ENCODE assay signal across 33 cellular contexts in genomic region chr6:108584323-108584722, GRCh38. TPM values are rescaled to one million over a fixed set of nuclear protein-coding genes. Genes with fewer than 3 reads are reported as not detected.
DNase-seq lines count a peak whose midpoint lies in the region; ATAC-seq, FAIRE-seq and TF ChIP-seq lines count a peak whose summit lies in the region.
"Had no signal": no experiment of that assay in that cellular context is flagged by ENCODE, and none has a peak within 500 bp of the region (broad histone marks: within the 10 kb centered on the region; RNA-seq: fewer than 3 reads in every experiment).

No MANE protein-coding gene starts in this region.

- no peak overlapping the region for H3K14ac ChIP-seq in trophoblast cell (ENCODE audit: low read length)

- H4K91ac ChIP-seq in trophoblast cell (ENCODE audit: low read depth, low read length), result no peak overlapping the region

- DNase-seq in astrocyte (ENCODE audit: low read depth), result no peak
- DNase-seq in fibroblast of the aortic adventitia (ENCODE audit: low read depth), result peak; percentile 80
- DNase-seq in trophoblast cell, result no peak
- DNase-seq in upper lobe of right lung, result no peak
- DNase-seq in MG63, result no peak
- DNase-seq in stimulated activated CD4-positive, alpha-beta T cell treated with anti-CD3 and anti-CD28 coated beads, Interleukin-2, amount 100 ng/mL, for 48 hours, result no peak
- DNase-seq: activated CD8-positive, alpha-beta memory T cell treated with anti-CD3 and anti-CD28 coated beads for 24 hours; activated T-cell treated with anti-CD3 and anti-CD28 coated beads for 4 hours; amygdala; DMS153; effector CD8-positive, alpha-beta T cell; foreskin keratinocyte; H7; heart right ventricle; kidney; midbrain; MV-4-11; naive thymus-derived CD4-positive, alpha-beta T cell; NCI-H1436 treated with DMSO at 0.1 percent for 48 hours; NCI-H2081 treated with DMSO at 0.1 percent for 48 hours; NCI-H82; nucleus accumbens; stimulated activated naive CD4-positive, alpha-beta T cell treated with Interleukin-2 at 50 U/mL for 16 hours; SW 1271 had no signal

- H3K27ac Mint-ChIP-seq in astrocyte (ENCODE audit: unreplicated experiment), result no peak overlapping the region
- H3K27ac Mint-ChIP-seq: activated naive CD4-positive, alpha-beta T cell treated with anti-CD3 and anti-CD28 coated beads, Interleukin-2, amount 50 U/mL, for 24 hours had no signal

- FAIRE-seq in astrocyte (lab: Jason Lieb, UNC), result no peak
- FAIRE-seq: colon, GM12878, kidney had no signal

- H2BK12ac ChIP-seq in trophoblast cell (ENCODE audit: low read length), result no peak overlapping the region

- H3K4me3 ChIP-seq in astrocyte (ENCODE audit: insufficient read depth, low read depth, low read length) (no peak overlapping the region), fibroblast of the aortic adventitia (ENCODE audit: low read depth, low read length) (no peak overlapping the region), trophoblast cell (ENCODE audit: low read depth, low read length) (no peak overlapping the region), upper lobe of right lung (no peak overlapping the region), MG63 (no peak overlapping the region)
- H3K4me3 ChIP-seq: BLaER1 treated with 17β-estradiol and CSF1 and Interleukin-3, amounts not matched to agents 10 nM and 100 nM; GM12878; heart right ventricle; skin epidermis; thoracic aorta had no signal

- H3K27me3 ChIP-seq in astrocyte (ENCODE audit: insufficient read depth, low read length) (no peaks in the 10 kb centered on the region), trophoblast cell (ENCODE audit: insufficient read depth, low read length) (no peaks in the 10 kb centered on the region), upper lobe of right lung (no peaks in the 10 kb centered on the region), MG63 (no peaks in the 10 kb centered on the region)
- H3K27me3 ChIP-seq: BLaER1 treated with 17β-estradiol and CSF1 and Interleukin-3, amounts not matched to agents 10 nM and 100 nM; foreskin keratinocyte; heart right ventricle had no signal

- WGBS in trophoblast cell (ENCODE audit: extremely low coverage, insufficient coverage, insufficient read length), result no CpG with 5 or more reads among the region's 5 CpGs

- peak overlapping the region; percentile 17 for H3K4ac ChIP-seq in trophoblast cell (ENCODE audit: low read depth, low read length)

- no peak overlapping the region for H3K18ac ChIP-seq in trophoblast cell (ENCODE audit: low read length)

- H4K8ac ChIP-seq in trophoblast cell (ENCODE audit: low read depth, low read length), result no peak overlapping the region

- H3K9ac ChIP-seq in astrocyte (ENCODE audit: low read length) (no peak overlapping the region), trophoblast cell (ENCODE audit: low read length) (no peak overlapping the region)
- H3K9ac ChIP-seq: BLaER1 treated with 17β-estradiol and CSF1 and Interleukin-3, amounts not matched to agents 10 nM and 100 nM had no signal

- no peak overlapping the region for H4K12ac ChIP-seq in trophoblast cell (ENCODE audit: low read depth, low read length)

- peaks cover 3% of the 10 kb centered on the region for H3K36me3 Mint-ChIP-seq in astrocyte (ENCODE audit: low read depth, unreplicated experiment)

- H2BK5ac ChIP-seq in trophoblast cell (ENCODE audit: low read depth, low read length, poor library complexity), result no peak overlapping the region

- H3K4me2 ChIP-seq in astrocyte (ENCODE audit: low read length) (no peak overlapping the region), trophoblast cell (ENCODE audit: low read length) (no peak overlapping the region)

- no peak overlapping the region for H2AFZ ChIP-seq in astrocyte (ENCODE audit: low read depth, low read length)
- no peak overlapping the region for H2AFZ ChIP-seq in trophoblast cell (ENCODE audit: insufficient read depth, low read length, poor library complexity)

- no peak overlapping the region for H2BK120ac ChIP-seq in trophoblast cell (ENCODE audit: insufficient read depth, low read length, poor library complexity)

- no peak overlapping the region for H2AK5ac ChIP-seq in trophoblast cell (ENCODE audit: low read length)

- ATAC-seq in upper lobe of right lung, result no peak
- ATAC-seq in HG02763 (IDR thresholded peaks at IDR 0.05; ENCODE audit: unreplicated experiment), result no peak
- ATAC-seq: foreskin keratinocyte; GM12878; heart right ventricle; naive thymus-derived CD4-positive, alpha-beta T cell had no signal

- H3K4me1 Mint-ChIP-seq in astrocyte (ENCODE audit: low read depth, unreplicated experiment), result peaks cover 75% of the 10 kb centered on the region

- no peak overlapping the region for H3K23ac ChIP-seq in trophoblast cell (ENCODE audit: low read length)

- H3K4me1 ChIP-seq in astrocyte (ENCODE audit: insufficient read depth, low read length) (peaks cover 55% of the 10 kb centered on the region), trophoblast cell (ENCODE audit: control insufficient read depth in 1 of 2, insufficient read depth in 2 of 2, low read length in 2 of 2) (peaks cover 22 to 34% of the 10 kb centered on the region in 2 experiments), upper lobe of right lung (peaks cover 92% of the 10 kb centered on the region)

- no peaks in the 10 kb centered on the region for H3K9me3 Mint-ChIP-seq in astrocyte (ENCODE audit: unreplicated experiment)
- H3K9me3 Mint-ChIP-seq: activated naive CD4-positive, alpha-beta T cell treated with anti-CD3 and anti-CD28 coated beads, Interleukin-2, amount 50 U/mL, for 24 hours had no signal

- H3K79me1 ChIP-seq in trophoblast cell (ENCODE audit: low read length), result peaks cover 14% of the 10 kb centered on the region

- H3K9me3 ChIP-seq in astrocyte (ENCODE audit: insufficient read depth, low read depth, low read length) (no peaks in the 10 kb centered on the region), trophoblast cell (ENCODE audit: insufficient read depth, low read depth, low read length) (no peaks in the 10 kb centered on the region), upper lobe of right lung (no peaks in the 10 kb centered on the region), MG63 (no peaks in the 10 kb centered on the region)
- H3K9me3 ChIP-seq: BLaER1 treated with 17β-estradiol and CSF1 and Interleukin-3, amounts not matched to agents 10 nM and 100 nM; heart right ventricle; thoracic aorta had no signal

- H3K79me2 ChIP-seq in astrocyte (ENCODE audit: insufficient read depth, low read length) (peaks cover 73% of the 10 kb centered on the region), trophoblast cell (ENCODE audit: control insufficient read depth, insufficient read depth, low read length, poor library complexity) (peaks cover 27% of the 10 kb centered on the region)

- intact Hi-C loops in upper lobe of right lung (cut with DNase I), result no loop called here

- H3K27ac ChIP-seq in astrocyte (ENCODE audit: low read depth, low read length) (no peak overlapping the region), trophoblast cell (ENCODE audit: low read depth, low read length) (no peak overlapping the region), upper lobe of right lung (peak overlapping the region; percentile 21)
- H3K27ac ChIP-seq: BLaER1 treated with 17β-estradiol and CSF1 and Interleukin-3, amounts not matched to agents 10 nM and 100 nM; epithelial cell of prostate; foreskin keratinocyte; HL-60; skin epidermis had no signal

- H3K27me3 Mint-ChIP-seq in astrocyte (ENCODE audit: low read depth, unreplicated experiment), result no peaks in the 10 kb centered on the region
- H3K27me3 Mint-ChIP-seq: activated naive CD4-positive, alpha-beta T cell treated with anti-CD3 and anti-CD28 coated beads, Interleukin-2, amount 50 U/mL, for 24 hours had no signal

- H3K4me3 Mint-ChIP-seq in astrocyte (ENCODE audit: unreplicated experiment), result peak overlapping the region; percentile 5
- H3K4me3 Mint-ChIP-seq: activated naive CD4-positive, alpha-beta T cell treated with anti-CD3 and anti-CD28 coated beads, Interleukin-2, amount 50 U/mL, for 24 hours; naive thymus-derived CD4-positive, alpha-beta T cell had no signal

- peaks cover 65% of the 10 kb centered on the region for H4K20me1 ChIP-seq in astrocyte (ENCODE audit: insufficient read depth, low read length)

- no peaks in the 10 kb centered on the region for H3K36me3 ChIP-seq in astrocyte (ENCODE audit: insufficient read depth, low read length)
- H3K36me3 ChIP-seq in trophoblast cell (ENCODE audit: control insufficient read depth in 1 of 2, insufficient read depth in 2 of 2, low read length in 2 of 2), result no peaks in the 10 kb centered on the region
- no peaks in the 10 kb centered on the region for H3K36me3 ChIP-seq in upper lobe of right lung
- H3K36me3 ChIP-seq in MG63, result peaks cover 9% of the 10 kb centered on the region
- H3K36me3 ChIP-seq: thoracic aorta had no signal

- TF ChIP-seq CTCF in astrocyte (IDR thresholded peaks at IDR 0.05; ENCODE audit: insufficient read depth, low read depth, low read length), result no peak
- TF ChIP-seq CTCF in fibroblast of the aortic adventitia (IDR thresholded peaks at IDR 0.05; ENCODE audit: insufficient read depth, low read length), result no peak
- TF ChIP-seq CTCF in upper lobe of right lung (IDR thresholded peaks at IDR 0.05), result no peak

RNA-seq across cellular contexts. Expression of gene FOXO3, which starts 23.6 kb away (rescaled TPM):
- 35.0 and 37.3 TPM in 2 replicates for total RNA-seq in astrocyte
- 49.3 and 54.5 TPM in 2 replicates for total RNA-seq in fibroblast of the aortic adventitia (ENCODE audit: low replicate concordance)
- polyA plus RNA-seq in trophoblast cell (2013), result 30.9 and 31.9 TPM in 2 replicates
- 73.6 TPM for total RNA-seq in upper lobe of right lung
- total RNA-seq in MG63 (2014; rRNA removed; shearing (Covaris generic); ENCODE audit: low replicate concordance), result 14.9 TPM in 2 replicates
